23 cellular contexts compared by ENCODE assay signal in the genomic region with DNA sequence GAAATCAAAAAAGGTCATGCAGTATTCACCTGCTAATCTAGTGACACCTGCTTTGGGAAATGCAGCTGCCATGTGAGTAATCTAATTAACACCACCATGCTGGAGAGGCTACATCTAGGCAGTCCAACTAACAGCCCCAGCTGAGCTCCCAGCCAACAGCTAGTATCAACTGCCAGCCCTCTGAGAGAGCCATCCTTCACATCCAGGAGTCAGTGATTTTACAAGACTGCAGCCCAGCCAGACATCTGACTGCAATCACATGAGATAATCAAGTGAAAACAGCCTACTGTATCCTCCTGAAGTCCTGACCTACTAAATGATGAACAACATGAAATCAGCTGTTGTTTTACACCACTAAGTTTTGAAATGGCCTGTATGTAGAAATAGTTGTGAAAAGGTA.
A peak's percentile ranks its signal among the peaks of the same experiment; 100 is the strongest.
DNase-seq lines count a peak whose midpoint lies in the region; ATAC-seq and TF ChIP-seq lines count a peak whose summit lies in the region.
"Had no signal": no experiment of that assay in that cellular context is flagged by ENCODE, and none has a peak within 500 bp of the region (broad histone marks: within the 10 kb centered on the region; RNA-seq: fewer than 3 reads in every experiment).

No MANE protein-coding gene starts in this region.

- H3K4me2 ChIP-seq in neural progenitor cell: no peak overlapping the region

- no peaks in the 10 kb centered on the region for H3K27me3 Mint-ChIP-seq in neural progenitor cell (ENCODE audit: insufficient read depth, low read depth)
- H3K27me3 Mint-ChIP-seq: B cell had no signal

- H3K4me3 ChIP-seq in neural progenitor cell: no peak overlapping the region
- H3K4me3 ChIP-seq: lower lobe of right lung, Peyer's patch, SJSA1, spleen, transverse colon had no signal

- H4K20me1 ChIP-seq in neural progenitor cell (ENCODE audit: low read depth): no peaks in the 10 kb centered on the region

- no peaks in the 10 kb centered on the region for H3K4me1 ChIP-seq in neural progenitor cell
- H3K4me1 ChIP-seq: lower lobe of right lung, Peyer's patch, SJSA1, spleen, transverse colon had no signal

- ATAC-seq in HG03159 (IDR thresholded peaks at IDR 0.05; ENCODE audit: unreplicated experiment): no peak
- ATAC-seq: lower lobe of right lung, natural killer cell had no signal

- no peak overlapping the region for H2AFZ ChIP-seq in neural progenitor cell (replicated peaks)

- H3K79me2 ChIP-seq in neural progenitor cell (ENCODE audit: low read depth): no peaks in the 10 kb centered on the region

- no peaks in the 10 kb centered on the region for H3F3A ChIP-seq in neural progenitor cell (ENCODE audit: low read depth)

- DNase-seq in NCI-H2196 (lab: John Stamatoyannopoulos, UW; ENCODE audit: unreplicated experiment): peak; percentile 25
- DNase-seq in NCI-H2196 treated with DMSO at 0.1 percent for 48 hours (lab: John Stamatoyannopoulos, UW; ENCODE audit: unreplicated experiment): no peak
- DNase-seq in NCI-H2029 (lab: John Stamatoyannopoulos, UW): peak; percentile 95
- peak; percentile 63 for DNase-seq in NCI-H748 treated with DMSO at 0.1 percent for 48 hours (lab: John Stamatoyannopoulos, UW)
- DNase-seq in neural progenitor cell (ENCODE audit: low spot score): peak; percentile 2
- no peak for DNase-seq in activated effector memory CD4-positive, alpha-beta T cell treated with Interleukin-2 at 50 U/mL for 16 hours
- no peak for DNase-seq in KG1 (lab: John Stamatoyannopoulos, UW)
- DNase-seq: activated CD4-positive, CD25-positive, alpha-beta regulatory T cell; activated naive CD4-positive, alpha-beta T cell treated with anti-CD3 and anti-CD28 coated beads, Interleukin-2, amount 50 U/mL, for 16 hours; amygdala; DMS79 treated with DMSO at 0.1 percent for 48 hours; kidney; lower lobe of right lung; natural killer cell; Peyer's patch; retina; spleen; T-helper 1 cell; transverse colon had no signal

- no peak overlapping the region for H3K4me3 Mint-ChIP-seq in neural progenitor cell
- H3K4me3 Mint-ChIP-seq: activated T-helper 1 cell treated with anti-CD3 and anti-CD28 coated beads, Interleukin-12 subunit alpha, Interleukin-12 subunit beta, Interleukin-2, Interleukin-4 antibody, amounts not matched to agents 30 ng/mL and 10 ng/mL and 1 ng/mL, durations not matched to agents 14 hours and 24 hours and 36 hours; B cell; natural killer cell had no signal

- H3K9me3 Mint-ChIP-seq in neural progenitor cell: no peaks in the 10 kb centered on the region
- H3K9me3 Mint-ChIP-seq: activated T-helper 1 cell treated with anti-CD3 and anti-CD28 coated beads, Interleukin-12 subunit alpha, Interleukin-12 subunit beta, Interleukin-2, Interleukin-4 antibody, amounts not matched to agents 30 ng/mL and 10 ng/mL and 1 ng/mL, durations not matched to agents 14 hours and 24 hours and 36 hours had no signal

- no peaks in the 10 kb centered on the region for H3K36me3 Mint-ChIP-seq in neural progenitor cell
- H3K36me3 Mint-ChIP-seq: natural killer cell had no signal

- H3K27ac ChIP-seq in neural progenitor cell: no peak overlapping the region
- H3K27ac ChIP-seq: lower lobe of right lung, Peyer's patch, SJSA1, spleen, transverse colon had no signal

- no peaks in the 10 kb centered on the region for H3K4me1 Mint-ChIP-seq in neural progenitor cell
- H3K4me1 Mint-ChIP-seq: B cell, natural killer cell had no signal

- no peak overlapping the region for H3K9ac ChIP-seq in neural progenitor cell

- H3K27ac Mint-ChIP-seq in neural progenitor cell: no peak overlapping the region
- H3K27ac Mint-ChIP-seq: activated T-helper 1 cell treated with anti-CD3 and anti-CD28 coated beads, Interleukin-12 subunit alpha, Interleukin-12 subunit beta, Interleukin-2, Interleukin-4 antibody, amounts not matched to agents 30 ng/mL and 10 ng/mL and 1 ng/mL, durations not matched to agents 14 hours and 24 hours and 36 hours; B cell; natural killer cell had no signal

- H3K9me3 ChIP-seq in neural progenitor cell (ENCODE audit: low read depth): no peaks in the 10 kb centered on the region
- H3K9me3 ChIP-seq: lower lobe of right lung, Peyer's patch, SJSA1, spleen, transverse colon had no signal

- TF ChIP-seq CTCF in neural progenitor cell (IDR thresholded peaks at IDR 0.05): no peak

- H3K36me3 ChIP-seq in neural progenitor cell: no peaks in the 10 kb centered on the region
- H3K36me3 ChIP-seq: lower lobe of right lung, Peyer's patch, SJSA1, spleen, transverse colon had no signal

- no peaks in the 10 kb centered on the region for H3K27me3 ChIP-seq in neural progenitor cell
- H3K27me3 ChIP-seq: Peyer's patch, SJSA1, spleen, transverse colon had no signal

Comparison
In these comparisons a context has a peak if more than half of its experiments do, and no peak if none do; other contexts are left out.
1. DNase-seq: peak in NCI-H2196 (single experiment), NCI-H2029 (single experiment), NCI-H748 treated with DMSO at 0.1 percent for 48 hours (single experiment) and neural progenitor cell (single experiment); none in NCI-H2196 treated with DMSO at 0.1 percent for 48 hours (single experiment), activated effector memory CD4-positive, alpha-beta T cell treated with Interleukin-2 at 50 U/mL for 16 hours (single experiment) and KG1 (single experiment).